ENCODE assay signal across 1 cellular context in genomic region chr1:205210876-205211838, GRCh38.
TF ChIP-seq lines count a peak whose summit lies in the region.

Gene DSTYK (minus strand): TSS chr1:205211702. CDS start chr1:205211535, 167 bp downstream.

TF ChIP-seq in K562, 482 proteins besides CTCF, POLR2A, EP300 and RAD21 (continued from another document and continues in another):
- TF ChIP-seq ZNF407 (IDR thresholded peaks at IDR 0.05; ENCODE audit: low read depth) (peak; percentile 54; the same call in 1 of the 2 replicates), ZBTB12 (CRISPR knock-in tag; IDR thresholded peaks at IDR 0.05) (peak; percentile 88), ZNF518B (CRISPR knock-in tag; IDR thresholded peaks at IDR 0.05) (no peak; the same call in 1 of the 2 replicates), JUNB (CRISPR knock-in tag; conservative IDR thresholded peaks at IDR 0.05) (0 out of 2 replicates have a peak, but pooled peaks have one; percentile 1), SRSF1 (IDR thresholded peaks at IDR 0.05; ENCODE audit: low read depth, low read length) (0 out of 2 replicates have a peak, but pooled peaks have one; percentile 43), RNF2 (IDR thresholded peaks at IDR 0.05) (peak; percentile 95), PYGO2 (tag; IDR thresholded peaks at IDR 0.05) (peak; percentile 81), TAF7 (tag; IDR thresholded peaks at IDR 0.05) (peak; percentile 85), TEAD2 (tag; IDR thresholded peaks at IDR 0.05) (no peak), HOXB6 (CRISPR knock-in tag; IDR thresholded peaks at IDR 0.05; ENCODE audit: borderline replicate concordance) (no peak), MAX (CRISPR knock-in tag; IDR thresholded peaks at IDR 0.05) (peak; percentile 75), E2F8 (IDR thresholded peaks at IDR 0.05; ENCODE audit: low read depth, partially characterized antibody) (peak; percentile 79), NFIC (IDR thresholded peaks at IDR 0.05) (peak; percentile 78), ZBTB17 (CRISPR knock-in tag; IDR thresholded peaks at IDR 0.05) (peak; percentile 78), ZNF263 (CRISPR knock-in tag; IDR thresholded peaks at IDR 0.05; ENCODE audit: borderline replicate concordance) (peak; percentile 96), FOXA3 (CRISPR knock-in tag; conservative IDR thresholded peaks at IDR 0.05 in 1 of 2, IDR thresholded peaks at IDR 0.05 in 1 of 2) (peak; percentile 31 to 67; a peak in 1 of 4 replicates), CHD2 (IDR thresholded peaks at IDR 0.05; ENCODE audit: low read depth, low read length) (peak; percentile 65; the same call in 1 of the 2 replicates), TRIM25 (IDR thresholded peaks at IDR 0.05; ENCODE audit: borderline replicate concordance) (0 out of 2 replicates have a peak, but pooled peaks have one; percentile 17), HMG20B (CRISPR knock-in tag; IDR thresholded peaks at IDR 0.05) (no peak)
